Comparison of ENCODE assay signal across 19 cellular contexts in genomic region chr21:29322570-29322957, GRCh38. TPM values are rescaled to one million over a fixed set of nuclear protein-coding genes. Genes with fewer than 3 reads are reported as not detected.
DNase-seq lines count a peak whose midpoint lies in the region; ATAC-seq, FAIRE-seq and TF ChIP-seq lines count a peak whose summit lies in the region.
"Had no signal": no experiment of that assay in that cellular context is flagged by ENCODE, and none has a peak within 500 bp of the region (broad histone marks: within the 10 kb centered on the region; RNA-seq: fewer than 3 reads in every experiment).

No MANE protein-coding gene starts in this region.

- POLR2A ChIA-PET in HepG2 (lab: Yijun Ruan, JAX) = no interaction called here
- POLR2A ChIA-PET in activated CD8-positive, alpha-beta T cell treated with anti-CD3 and anti-CD28 coated beads for 36 hours (lab: Charles Lee) = interaction anchor here (1.6 kb wide), 1 partner anchor 17 kb away, joined by 3 read pairs; no protein-coding TSS in a partner anchor

- ATAC-seq in HepG2 = no peak
- ATAC-seq in memory B cell (ENCODE audit: low read depth) = no peak
- no peak for ATAC-seq in activated CD8-positive, alpha-beta T cell treated with anti-CD3 and anti-CD28 coated beads for 36 hours
- no peak for ATAC-seq in HG03378 (IDR thresholded peaks at IDR 0.05; ENCODE audit: unreplicated experiment)
- ATAC-seq: A549, HCT116 had no signal

- peaks cover 3% of the 10 kb centered on the region for H3K9me3 Mint-ChIP-seq in memory B cell
- peaks cover 5% of the 10 kb centered on the region for H3K9me3 Mint-ChIP-seq in activated CD8-positive, alpha-beta T cell treated with anti-CD3 and anti-CD28 coated beads for 36 hours
- H3K9me3 Mint-ChIP-seq: HFFc6 had no signal

- H3K27ac Mint-ChIP-seq in memory B cell = peak overlapping the region; percentile 62
- H3K27ac Mint-ChIP-seq in activated CD8-positive, alpha-beta T cell treated with anti-CD3 and anti-CD28 coated beads for 36 hours = no peak overlapping the region
- H3K27ac Mint-ChIP-seq: CD4-positive, alpha-beta memory T cell; HFFc6 had no signal

- no peak overlapping the region for H3K4me3 ChIP-seq in liver (ENCODE audit: low read depth in 1 of 3, low read length in 3 of 3)
- H3K4me3 ChIP-seq in HepG2 (replicated peaks in 1 of 3; ENCODE audit: insufficient read depth in 1 of 3, low read depth in 2 of 3, low read length in 3 of 3) = no peak overlapping the region
- H3K4me3 ChIP-seq in ascending aorta = no peak overlapping the region
- H3K4me3 ChIP-seq: A549 had no signal

- H3K27ac ChIP-seq in liver (ENCODE audit: low read depth in 1 of 2, low read length in 2 of 2) = no peak overlapping the region
- no peak overlapping the region for H3K27ac ChIP-seq in HepG2 (ENCODE audit: extremely low read length, insufficient read depth, low read length)
- H3K27ac ChIP-seq in ascending aorta = no peak overlapping the region
- H3K27ac ChIP-seq: 22Rv1, A549, C4-2B had no signal

- peaks cover 3 to 25% (median 19%) of the 10 kb centered on the region in 4 donors for H3K4me1 ChIP-seq in liver (ENCODE audit: control insufficient read depth in 4 of 4, insufficient read depth in 4 of 4, low read length in 3 of 4)
- H3K4me1 ChIP-seq in HepG2 (ENCODE audit: insufficient read depth, low read length) = peaks cover 20% of the 10 kb centered on the region
- peaks cover 0 to 3% of the 10 kb centered on the region in 2 donors for H3K4me1 ChIP-seq in ascending aorta
- H3K4me1 ChIP-seq: A549 had no signal

- TF ChIP-seq CTCF in liver (IDR thresholded peaks at IDR 0.05; ENCODE audit: low read depth, low read length, missing input control) (no peak), HepG2 (CRISPR knock-in tag; IDR thresholded peaks at IDR 0.05) (no peak), ascending aorta (IDR thresholded peaks at IDR 0.05) (no peak)
- no peak for TF ChIP-seq CTCF in activated CD8-positive, alpha-beta T cell treated with anti-CD3 and anti-CD28 coated beads for 36 hours (IDR thresholded peaks at IDR 0.05)

- peaks cover 68% of the 10 kb centered on the region for H3K79me2 ChIP-seq in HepG2 (ENCODE audit: insufficient read depth, low read length)

- intact Hi-C loops in HepG2 (cut with micrococcal nuclease; ENCODE audit: unreplicated experiment) = no loop called here
- intact Hi-C loops in activated CD8-positive, alpha-beta T cell treated with anti-CD3 and anti-CD28 coated beads for 36 hours (cut with micrococcal nuclease) = no loop called here
- intact Hi-C loops in ascending aorta (cut with DNase I) = no loop called here

- TF ChIP-seq EP300 in HepG2 (IDR thresholded peaks at IDR 0.05; ENCODE audit: low read depth in 2 of 2, low read length in 2 of 2) (no peak), HepG2 (CRISPR knock-in tag; IDR thresholded peaks at IDR 0.05; ENCODE audit: borderline replicate concordance) (no peak)

- H3K27me3 ChIP-seq in liver (ENCODE audit: control insufficient read depth in 4 of 4, insufficient read depth in 4 of 4, low read length in 3 of 4) (no peaks in the 10 kb centered on the region), HepG2 (ENCODE audit: control insufficient read depth in 1 of 2, insufficient read depth in 2 of 2, low read length in 2 of 2) (no peaks in the 10 kb centered on the region), ascending aorta (no peaks in the 10 kb centered on the region)

- peaks cover 1 to 21% (median 10%) of the 10 kb centered on the region in 4 donors for H3K36me3 ChIP-seq in liver (ENCODE audit: control insufficient read depth in 4 of 4, insufficient read depth in 3 of 4, low read depth in 1 of 4, low read length in 3 of 4)
- peaks cover 17 to 39% of the 10 kb centered on the region in 2 experiments for H3K36me3 ChIP-seq in HepG2 (replicated peaks in 1 of 2; ENCODE audit: control insufficient read depth in 1 of 2, insufficient read depth in 2 of 2, low read length in 2 of 2)
- peaks cover 19 to 37% of the 10 kb centered on the region in 2 donors for H3K36me3 ChIP-seq in ascending aorta

- no TSS peak for BruUV-seq in HepG2 (replicated peaks; lab: Mats Ljungman, UMichigan)

- no peak for DNase-seq in HepG2 (ENCODE audit: low spot score)
- peak; percentile 20 for DNase-seq in kidney glomerular epithelial cell (lab: John Stamatoyannopoulos, UW)
- DNase-seq in memory B cell (ENCODE audit: low spot score in 2 of 2) = no peak
- no peak for DNase-seq in urothelium cell line (ENCODE audit: low spot score)
- no peak for DNase-seq in activated CD8-positive, alpha-beta T cell treated with anti-CD3 and anti-CD28 coated beads for 36 hours
- no peak for DNase-seq in ascending aorta (ENCODE audit: low spot score in 2 of 2)
- DNase-seq: AML-193; CD4-positive, alpha-beta memory T cell; DMS79 treated with DMSO at 0.1 percent for 48 hours; GF-D8; GOT3; H7; HFFc6 had no signal

- no peaks in the 10 kb centered on the region for H3K27me3 Mint-ChIP-seq in memory B cell
- H3K27me3 Mint-ChIP-seq in activated CD8-positive, alpha-beta T cell treated with anti-CD3 and anti-CD28 coated beads for 36 hours = no peaks in the 10 kb centered on the region
- H3K27me3 Mint-ChIP-seq: CD4-positive, alpha-beta memory T cell had no signal

- TF ChIP-seq POLR2A in HepG2 (IDR thresholded peaks at IDR 0.05; ENCODE audit: insufficient read depth in 1 of 2, low read depth in 2 of 2, low read length in 2 of 2) = no peak

- H3K4me2 ChIP-seq in HepG2 (ENCODE audit: low read depth, low read length) = no peak overlapping the region
- H3K4me2 ChIP-seq: A549 had no signal

- peaks cover 33% of the 10 kb centered on the region for H3K36me3 Mint-ChIP-seq in memory B cell
- peaks cover 52% of the 10 kb centered on the region for H3K36me3 Mint-ChIP-seq in activated CD8-positive, alpha-beta T cell treated with anti-CD3 and anti-CD28 coated beads for 36 hours (ENCODE audit: low read depth)

- no peak for FAIRE-seq in HepG2 (lab: Jason Lieb, UNC)
- FAIRE-seq in urothelium cell line (lab: Jason Lieb, UNC) = peak; percentile 23
- FAIRE-seq: A549 had no signal

- no peak overlapping the region for H2AFZ ChIP-seq in HepG2 (ENCODE audit: low read length)

- TF ChIP-seq RAD21 in liver (IDR thresholded peaks at IDR 0.05) (no peak), HepG2 (CRISPR knock-in tag; IDR thresholded peaks at IDR 0.05) (no peak)

- peaks cover 35% of the 10 kb centered on the region for H3K4me1 Mint-ChIP-seq in memory B cell
- peaks cover 18% of the 10 kb centered on the region for H3K4me1 Mint-ChIP-seq in activated CD8-positive, alpha-beta T cell treated with anti-CD3 and anti-CD28 coated beads for 36 hours (ENCODE audit: low read depth)

- peaks cover 29% of the 10 kb centered on the region for H4K20me1 ChIP-seq in HepG2 (ENCODE audit: insufficient read depth, low read length)

- in situ Hi-C loops in HepG2 (cut with HindIII; ENCODE audit: extremely low pct_ligation_motif_present, low pct_unique_long_range_greater_than_20kb) = no loop called here

- H3K4me3 Mint-ChIP-seq in memory B cell = no peak overlapping the region
- H3K4me3 Mint-ChIP-seq in activated CD8-positive, alpha-beta T cell treated with anti-CD3 and anti-CD28 coated beads for 36 hours = no peak overlapping the region
- H3K4me3 Mint-ChIP-seq: CD4-positive, alpha-beta memory T cell; HFFc6 had no signal

- WGBS in liver = 52% methylated on average over 2 of the region's 2 CpGs
- 96% methylated on average over 2 of the region's 2 CpGs for WGBS in HepG2 (ENCODE audit: low lambda C conversion rate)

- H3K9ac ChIP-seq in liver (ENCODE audit: low read depth in 1 of 2, low read length in 2 of 2) = no peak overlapping the region
- H3K9ac ChIP-seq in HepG2 (ENCODE audit: insufficient read depth, low read depth, low read length) = no peak overlapping the region

- CTCF ChIA-PET in HepG2 (lab: Yijun Ruan, JAX; ENCODE audit: low intra/inter-chr PET ratio, low total read pairs) = no interaction called here
- CTCF ChIA-PET in activated CD8-positive, alpha-beta T cell treated with anti-CD3 and anti-CD28 coated beads for 36 hours (lab: Charles Lee) = no interaction called here

- H3K9me3 ChIP-seq in liver (ENCODE audit: control insufficient read depth in 4 of 4, low read length in 3 of 4) = no peaks in the 10 kb centered on the region
- no peaks in the 10 kb centered on the region for H3K9me3 ChIP-seq in HepG2 (ENCODE audit: low read length)
- H3K9me3 ChIP-seq in ascending aorta = no peaks in the 10 kb centered on the region
- H3K9me3 ChIP-seq: A549 had no signal

TF ChIP-seq in HepG2, 621 proteins besides CTCF, POLR2A, EP300 and RAD21 (continues in another document):
- TF ChIP-seq SCMH1 (CRISPR knock-in tag; IDR thresholded peaks at IDR 0.05; ENCODE audit: borderline replicate concordance) (no peak), ZNF335 (CRISPR knock-in tag; IDR thresholded peaks at IDR 0.05) (no peak), RBM22 (optimal IDR thresholded peaks at IDR 0.05; ENCODE audit: low read length) (no peak), TARDBP (CRISPR knock-in tag; IDR thresholded peaks at IDR 0.05) (no peak), ZSCAN9 (CRISPR knock-in tag; IDR thresholded peaks at IDR 0.05; ENCODE audit: borderline replicate concordance) (no peak)

RNA-seq across cellular contexts. Expression of gene BACH1, which starts 23.8 kb away (rescaled TPM):
- total RNA-seq in liver (10 to 100 TPM; 29.8 to 47.1 TPM), HepG2 (2016; rRNA removed; fragmentation: Illumina TruSeq; extraction: Trizol) (51.7 and 68.9 TPM in 2 replicates), ascending aorta (12.7 TPM)
- polyA plus RNA-seq in liver (1 to 10 TPM; 7.5 to 9.9 TPM), HepG2 (2011; rRNA removed) (11.9 and 16.5 TPM in 2 replicates)
- 113 and 125 TPM in 2 replicates for total RNA-seq in HepG2 (2016; cell fraction: cytosol; rRNA removed; fragmentation: Illumina TruSeq; extraction: Trizol; ENCODE audit: low read depth)
- 49.5 and 66.2 TPM in 2 replicates for total RNA-seq in HepG2 (2016; cell fraction: insoluble cytoplasmic fraction; rRNA removed; fragmentation: Illumina TruSeq; extraction: Trizol)
- 187 and 248 TPM in 2 replicates for total RNA-seq in HepG2 (2016; cell fraction: membrane; rRNA removed; fragmentation: Illumina TruSeq; extraction: Trizol)
- total RNA-seq in HepG2 (2016; cell fraction: nucleus; rRNA removed; fragmentation: Illumina TruSeq; extraction: Trizol) = 43.0 and 46.1 TPM in 2 replicates
- 6.1 and 8.1 TPM in 2 replicates for polyA plus RNA-seq in HepG2 (2011; cell fraction: cytosol; rRNA removed)
- 7.4 and 10.3 TPM in 2 replicates for polyA plus RNA-seq in HepG2 (2011; cell fraction: nucleus; rRNA removed)
- 19.6 and 28.5 TPM in 2 replicates for polyA plus RNA-seq in HepG2 (2012)
- polyA plus RNA-seq in HepG2 (2016; cell fraction: cytosol; fragmentation: Illumina TruSeq; extraction: Trizol; ENCODE audit: low read depth) = 0.31 and 0.51 TPM in 2 replicates
- polyA plus RNA-seq in HepG2 (2016; cell fraction: insoluble cytoplasmic fraction; fragmentation: Illumina TruSeq; extraction: Trizol; ENCODE audit: low read depth) = 17.5 and 19.8 TPM in 2 replicates
- polyA plus RNA-seq in HepG2 (2016; cell fraction: membrane; fragmentation: Illumina TruSeq; extraction: Trizol; ENCODE audit: low read depth) = 2.6 and 3.9 TPM in 2 replicates
- 11.8 and 12.9 TPM in 2 replicates for polyA plus RNA-seq in HepG2 (2016; cell fraction: nucleus; fragmentation: Illumina TruSeq; extraction: Trizol; ENCODE audit: insufficient read depth, low read depth)
- 153 and 196 TPM in 2 replicates for polyA minus RNA-seq in HepG2 (2011; rRNA and poly(A)+ RNA removed; ENCODE audit: low replicate concordance)
- polyA minus RNA-seq in HepG2 (2011; cell fraction: cytosol; rRNA and poly(A)+ RNA removed) = 67.8 and 73.1 TPM in 2 replicates
- polyA minus RNA-seq in HepG2 (2011; cell fraction: nucleus; rRNA and poly(A)+ RNA removed) = 101 and 111 TPM in 2 replicates
- 10 to 100 TPM; 27.3 to 28.2 TPM for total RNA-seq in activated CD8-positive, alpha-beta T cell treated with anti-CD3 and anti-CD28 coated beads for 36 hours
